ENCODE assay signal across 1 cellular context in the genomic region with DNA sequence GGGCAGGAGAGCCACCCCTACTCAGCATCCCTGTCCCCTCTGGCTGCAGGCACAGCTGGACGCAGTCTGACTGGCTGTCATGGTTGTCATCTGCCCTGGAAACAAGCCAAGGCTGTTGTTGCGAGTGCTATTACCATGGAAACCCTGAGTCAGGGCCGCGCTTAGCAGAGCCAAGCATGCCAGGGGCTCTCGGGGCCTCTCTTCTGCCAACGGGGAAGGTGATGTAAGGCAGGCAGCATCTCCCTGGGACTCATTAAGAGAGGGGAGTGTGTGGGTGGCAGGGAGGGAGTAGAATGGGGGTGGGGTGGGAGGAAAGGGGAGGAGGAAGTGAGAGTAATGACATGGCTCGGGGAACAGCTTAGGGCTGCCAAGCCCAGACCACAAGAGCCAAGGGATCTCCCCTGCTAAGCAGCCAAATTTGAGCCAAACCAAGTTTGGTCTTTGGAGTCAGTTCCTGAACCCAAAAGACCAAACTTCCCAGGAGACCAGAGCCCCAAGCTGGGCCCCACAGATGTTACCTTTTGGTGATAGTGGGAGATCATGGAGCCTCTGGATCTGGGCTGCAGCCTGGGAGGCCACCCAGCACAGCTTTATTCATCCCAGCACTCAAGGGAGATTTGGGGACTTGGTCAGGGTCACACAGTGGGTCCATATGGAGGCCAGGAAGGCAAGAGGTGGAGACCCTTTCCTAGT.
TF ChIP-seq lines count a peak whose summit lies in the region.

No MANE protein-coding gene starts in this region.

TF ChIP-seq in GM12878, 131 proteins besides CTCF, POLR2A, EP300 and RAD21 (continued from another document):
- no peak for TF ChIP-seq E2F8 (IDR thresholded peaks at IDR 0.05; ENCODE audit: low read depth, partially characterized antibody)
- TF ChIP-seq IRF4 (IDR thresholded peaks at IDR 0.05; ENCODE audit: low read depth, low read length) = peak; percentile 89
- TF ChIP-seq TBL1XR1 (IDR thresholded peaks at IDR 0.05; ENCODE audit: low read depth, low read length) = peak; percentile 81; the same call in 1 of the 2 replicates
- no peak for TF ChIP-seq RFX5 (IDR thresholded peaks at IDR 0.05; ENCODE audit: low read depth, low read length)
- peak; percentile 93 for TF ChIP-seq RUNX3 (IDR thresholded peaks at IDR 0.05; ENCODE audit: low read length)
- peak; percentile 31; the same call in 1 of the 2 replicates for TF ChIP-seq GATAD2B (conservative IDR thresholded peaks at IDR 0.05; ENCODE audit: low read depth)
- peak; percentile 72 for TF ChIP-seq BMI1 (IDR thresholded peaks at IDR 0.05; ENCODE audit: borderline replicate concordance)
- TF ChIP-seq, protein P1, sequence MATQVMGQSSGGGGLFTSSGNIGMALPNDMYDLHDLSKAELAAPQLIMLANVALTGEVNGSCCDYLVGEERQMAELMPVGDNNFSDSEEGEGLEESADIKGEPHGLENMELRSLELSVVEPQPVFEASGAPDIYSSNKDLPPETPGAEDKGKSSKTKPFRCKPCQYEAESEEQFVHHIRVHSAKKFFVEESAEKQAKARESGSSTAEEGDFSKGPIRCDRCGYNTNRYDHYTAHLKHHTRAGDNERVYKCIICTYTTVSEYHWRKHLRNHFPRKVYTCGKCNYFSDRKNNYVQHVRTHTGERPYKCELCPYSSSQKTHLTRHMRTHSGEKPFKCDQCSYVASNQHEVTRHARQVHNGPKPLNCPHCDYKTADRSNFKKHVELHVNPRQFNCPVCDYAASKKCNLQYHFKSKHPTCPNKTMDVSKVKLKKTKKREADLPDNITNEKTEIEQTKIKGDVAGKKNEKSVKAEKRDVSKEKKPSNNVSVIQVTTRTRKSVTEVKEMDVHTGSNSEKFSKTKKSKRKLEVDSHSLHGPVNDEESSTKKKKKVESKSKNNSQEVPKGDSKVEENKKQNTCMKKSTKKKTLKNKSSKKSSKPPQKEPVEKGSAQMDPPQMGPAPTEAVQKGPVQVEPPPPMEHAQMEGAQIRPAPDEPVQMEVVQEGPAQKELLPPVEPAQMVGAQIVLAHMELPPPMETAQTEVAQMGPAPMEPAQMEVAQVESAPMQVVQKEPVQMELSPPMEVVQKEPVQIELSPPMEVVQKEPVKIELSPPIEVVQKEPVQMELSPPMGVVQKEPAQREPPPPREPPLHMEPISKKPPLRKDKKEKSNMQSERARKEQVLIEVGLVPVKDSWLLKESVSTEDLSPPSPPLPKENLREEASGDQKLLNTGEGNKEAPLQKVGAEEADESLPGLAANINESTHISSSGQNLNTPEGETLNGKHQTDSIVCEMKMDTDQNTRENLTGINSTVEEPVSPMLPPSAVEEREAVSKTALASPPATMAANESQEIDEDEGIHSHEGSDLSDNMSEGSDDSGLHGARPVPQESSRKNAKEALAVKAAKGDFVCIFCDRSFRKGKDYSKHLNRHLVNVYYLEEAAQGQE (IDR thresholded peaks at IDR 0.05; ENCODE audit: low read depth, low read length) = no peak
- TF ChIP-seq SUZ12 (IDR thresholded peaks at IDR 0.05; ENCODE audit: unreplicated experiment) = no peak
- no peak for TF ChIP-seq BRCA1 (IDR thresholded peaks at IDR 0.05; ENCODE audit: low read depth, low read length)
- peak; percentile 75 for TF ChIP-seq JUNB (IDR thresholded peaks at IDR 0.05)
- peak; percentile 24; the same call in 1 of the 2 replicates for TF ChIP-seq CBX5 (IDR thresholded peaks at IDR 0.05; ENCODE audit: low read depth)
- TF ChIP-seq SMAD1 (IDR thresholded peaks at IDR 0.05; ENCODE audit: low read depth, partially characterized antibody) = peak; percentile 85
- TF ChIP-seq, protein P2, sequence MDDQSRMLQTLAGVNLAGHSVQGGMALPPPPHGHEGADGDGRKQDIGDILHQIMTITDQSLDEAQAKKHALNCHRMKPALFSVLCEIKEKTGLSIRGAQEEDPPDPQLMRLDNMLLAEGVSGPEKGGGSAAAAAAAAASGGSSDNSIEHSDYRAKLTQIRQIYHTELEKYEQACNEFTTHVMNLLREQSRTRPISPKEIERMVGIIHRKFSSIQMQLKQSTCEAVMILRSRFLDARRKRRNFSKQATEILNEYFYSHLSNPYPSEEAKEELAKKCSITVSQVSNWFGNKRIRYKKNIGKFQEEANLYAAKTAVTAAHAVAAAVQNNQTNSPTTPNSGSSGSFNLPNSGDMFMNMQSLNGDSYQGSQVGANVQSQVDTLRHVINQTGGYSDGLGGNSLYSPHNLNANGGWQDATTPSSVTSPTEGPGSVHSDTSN (IDR thresholded peaks at IDR 0.05; ENCODE audit: insufficient replicate concordance, low read depth, low read length) = peak; percentile 83
- TF ChIP-seq TCF3 (IDR thresholded peaks at IDR 0.05; ENCODE audit: borderline replicate concordance, insufficient read depth, low read depth, low read length) = peak; percentile 79; the same call in 1 of the 2 replicates
- TF ChIP-seq DPF2 (IDR thresholded peaks at IDR 0.05) = peak; percentile 29; the same call in 1 of the 2 replicates
- TF ChIP-seq HCFC1 (IDR thresholded peaks at IDR 0.05; ENCODE audit: low read length) = no peak
- peak; percentile 69 for TF ChIP-seq NFIC (IDR thresholded peaks at IDR 0.05; ENCODE audit: low read depth, low read length)
- TF ChIP-seq, protein P3, sequence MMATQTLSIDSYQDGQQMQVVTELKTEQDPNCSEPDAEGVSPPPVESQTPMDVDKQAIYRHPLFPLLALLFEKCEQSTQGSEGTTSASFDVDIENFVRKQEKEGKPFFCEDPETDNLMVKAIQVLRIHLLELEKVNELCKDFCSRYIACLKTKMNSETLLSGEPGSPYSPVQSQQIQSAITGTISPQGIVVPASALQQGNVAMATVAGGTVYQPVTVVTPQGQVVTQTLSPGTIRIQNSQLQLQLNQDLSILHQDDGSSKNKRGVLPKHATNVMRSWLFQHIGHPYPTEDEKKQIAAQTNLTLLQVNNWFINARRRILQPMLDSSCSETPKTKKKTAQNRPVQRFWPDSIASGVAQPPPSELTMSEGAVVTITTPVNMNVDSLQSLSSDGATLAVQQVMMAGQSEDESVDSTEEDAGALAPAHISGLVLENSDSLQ (IDR thresholded peaks at IDR 0.05) = peak; percentile 66
- TF ChIP-seq SPI1 (IDR thresholded peaks at IDR 0.05; ENCODE audit: borderline replicate concordance, insufficient read depth, low read depth, low read length) = peak; percentile 92
- TF ChIP-seq MEF2A (IDR thresholded peaks at IDR 0.05; ENCODE audit: insufficient read depth, low read depth, low read length) = peak; percentile 56; the same call in 1 of the 2 replicates
- peak; percentile 73 for TF ChIP-seq MEF2B (IDR thresholded peaks at IDR 0.05; ENCODE audit: partially characterized antibody, poor library complexity, severe bottlenecking)
- TF ChIP-seq ZSCAN29 (IDR thresholded peaks at IDR 0.05) = no peak
- TF ChIP-seq SRF (IDR thresholded peaks at IDR 0.05; ENCODE audit: low read depth in 2 of 2, low read length in 2 of 2) = peak in 1 of 2 experiments; percentile 82; a peak in 2 of 4 replicates
- 0 out of 2 replicates have a peak, but pooled peaks have one; percentile 16 for TF ChIP-seq JUND (IDR thresholded peaks at IDR 0.05; ENCODE audit: low read depth, low read length)
- no peak for TF ChIP-seq MYC (IDR thresholded peaks at IDR 0.05; ENCODE audit: insufficient read depth, insufficient read length, insufficient replicate concordance, low read length, severe bottlenecking)
- no peak for TF ChIP-seq ZNF274 (IDR thresholded peaks at IDR 0.05; ENCODE audit: insufficient read depth, insufficient read length)
- TF ChIP-seq, protein P4, sequence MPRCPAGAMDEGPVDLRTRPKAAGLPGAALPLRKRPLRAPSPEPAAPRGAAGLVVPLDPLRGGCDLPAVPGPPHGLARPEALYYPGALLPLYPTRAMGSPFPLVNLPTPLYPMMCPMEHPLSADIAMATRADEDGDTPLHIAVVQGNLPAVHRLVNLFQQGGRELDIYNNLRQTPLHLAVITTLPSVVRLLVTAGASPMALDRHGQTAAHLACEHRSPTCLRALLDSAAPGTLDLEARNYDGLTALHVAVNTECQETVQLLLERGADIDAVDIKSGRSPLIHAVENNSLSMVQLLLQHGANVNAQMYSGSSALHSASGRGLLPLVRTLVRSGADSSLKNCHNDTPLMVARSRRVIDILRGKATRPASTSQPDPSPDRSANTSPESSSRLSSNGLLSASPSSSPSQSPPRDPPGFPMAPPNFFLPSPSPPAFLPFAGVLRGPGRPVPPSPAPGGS (IDR thresholded peaks at IDR 0.05; ENCODE audit: borderline replicate concordance, insufficient read depth, low read depth, low read length, poor library complexity, severe bottlenecking) = peak; percentile 93
- TF ChIP-seq PAX5 (IDR thresholded peaks at IDR 0.05; ENCODE audit: borderline replicate concordance, low read depth, low read length) = peak; percentile 75; the same call in 1 of the 2 replicates
- TF ChIP-seq ATF7 (IDR thresholded peaks at IDR 0.05; ENCODE audit: low read depth) = peak; percentile 85
- TF ChIP-seq, protein P5, sequence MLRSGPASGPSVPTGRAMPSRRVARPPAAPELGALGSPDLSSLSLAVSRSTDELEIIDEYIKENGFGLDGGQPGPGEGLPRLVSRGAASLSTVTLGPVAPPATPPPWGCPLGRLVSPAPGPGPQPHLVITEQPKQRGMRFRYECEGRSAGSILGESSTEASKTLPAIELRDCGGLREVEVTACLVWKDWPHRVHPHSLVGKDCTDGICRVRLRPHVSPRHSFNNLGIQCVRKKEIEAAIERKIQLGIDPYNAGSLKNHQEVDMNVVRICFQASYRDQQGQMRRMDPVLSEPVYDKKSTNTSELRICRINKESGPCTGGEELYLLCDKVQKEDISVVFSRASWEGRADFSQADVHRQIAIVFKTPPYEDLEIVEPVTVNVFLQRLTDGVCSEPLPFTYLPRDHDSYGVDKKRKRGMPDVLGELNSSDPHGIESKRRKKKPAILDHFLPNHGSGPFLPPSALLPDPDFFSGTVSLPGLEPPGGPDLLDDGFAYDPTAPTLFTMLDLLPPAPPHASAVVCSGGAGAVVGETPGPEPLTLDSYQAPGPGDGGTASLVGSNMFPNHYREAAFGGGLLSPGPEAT (IDR thresholded peaks at IDR 0.05; ENCODE audit: low read depth) = 0 out of 2 replicates have a peak, but pooled peaks have one; percentile 36
- peak; percentile 84 for TF ChIP-seq IKZF1 (conservative IDR thresholded peaks at IDR 0.05)
- TF ChIP-seq CHD2 (IDR thresholded peaks at IDR 0.05; ENCODE audit: borderline replicate concordance, low read depth, low read length) = peak; percentile 45; the same call in 1 of the 2 replicates
- 0 out of 2 replicates have a peak, but pooled peaks have one; percentile 43 for TF ChIP-seq HDGF (IDR thresholded peaks at IDR 0.05)
- peak; percentile 67 for TF ChIP-seq CBFB (IDR thresholded peaks at IDR 0.05; ENCODE audit: low read depth)
- peak; percentile 62 for TF ChIP-seq SP1 (IDR thresholded peaks at IDR 0.05; ENCODE audit: low read depth, low read length)
- TF ChIP-seq CREM (IDR thresholded peaks at IDR 0.05; ENCODE audit: low read depth) = peak; percentile 47; the same call in 1 of the 2 replicates
- peak; percentile 67; the same call in 1 of the 2 replicates for TF ChIP-seq TCF12 (IDR thresholded peaks at IDR 0.05; ENCODE audit: low read depth, low read length)
- TF ChIP-seq ZBED1 (IDR thresholded peaks at IDR 0.05; ENCODE audit: borderline replicate concordance) = peak; percentile 85; the same call in 1 of the 2 replicates
